In genomic region chr10:24802378-24802777, GRCh38 we compare ENCODE assay signal across 34 cellular contexts.
"Had no signal": no experiment of that assay in that cellular context is flagged by ENCODE, and none has a peak within 500 bp of the region (broad histone marks: within the 10 kb centered on the region; RNA-seq: fewer than 3 reads in every experiment).

No MANE protein-coding gene starts in this region.

- H3K27me3 ChIP-seq: MG63 had no signal

- H3K4me3 ChIP-seq: MG63 had no signal

- H3K9me3 ChIP-seq: MG63 had no signal

- DNase-seq: Karpas-422, Kasumi-1, MG63, MM.1S, MV-4-11, NCI-H1048, NCI-H1092, NCI-H1092 treated with DMSO at 0.1 percent for 48 hours, NCI-H1105, NCI-H1105 treated with DMSO at 0.1 percent for 48 hours, NCI-H1417, NCI-H1417 treated with DMSO at 0.1 percent for 48 hours, NCI-H1436, NCI-H1436 treated with DMSO at 0.1 percent for 48 hours, NCI-H146, NCI-H1694, NCI-H1694 treated with DMSO at 0.1 percent for 48 hours, NCI-H187, NCI-H187 treated with DMSO at 0.1 percent for 48 hours, NCI-H1930, NCI-H2029, NCI-H2029 treated with DMSO at 0.1 percent for 48 hours, NCI-H2081, NCI-H2081 treated with DMSO at 0.1 percent for 48 hours, NCI-H2107, NCI-H2171, NCI-H2171 treated with DMSO at 0.1 percent for 48 hours, NCI-H2227 treated with DMSO at 0.1 percent for 48 hours, NCI-H226, NCI-H345, NCI-H446, NCI-H446 treated with DMSO at 0.1 percent for 48 hours, NCI-H510A, NCI-H510A treated with DMSO at 0.1 percent for 48 hours had no signal

- H3K36me3 ChIP-seq: MG63 had no signal
